Comparison of ENCODE assay signal across 27 cellular contexts in genomic region chr2:48427552-48427951, GRCh38.
"Had no signal": no experiment of that assay in that cellular context is flagged by ENCODE, and none has a peak within 500 bp of the region (broad histone marks: within the 10 kb centered on the region; RNA-seq: fewer than 3 reads in every experiment).

No MANE protein-coding gene starts in this region.

- H3K9me3 Mint-ChIP-seq: naive thymus-derived CD8-positive, alpha-beta T cell; nephron; neural progenitor cell; stimulated activated effector memory CD8-positive, alpha-beta T cell treated with anti-CD3 and anti-CD28 coated beads, Interleukin-12 subunit alpha, Interleukin-12 subunit beta, amount 100 ng/mL, for 72 hours; stimulated activated naive B cell treated with anti-CD40 and anti-IgM and Interleukin-4, amounts not matched to agents 10 μg/mL and 1 μg/mL and 100 μg/mL, for 72 hours; stimulated activated naive CD8-positive, alpha-beta T cell treated with anti-CD3 and anti-CD28 coated beads, Interleukin-15, Interleukin-2, amounts not matched to agents 100 ng/mL and 50 ng/mL, for 24 hours had no signal

- H3K9ac ChIP-seq: neural progenitor cell, parathyroid adenoma had no signal

- H3K27me3 ChIP-seq: neural progenitor cell, ovary, stomach, thyroid gland, tibial nerve, upper lobe of left lung, vagina had no signal

- H3K79me2 ChIP-seq: parathyroid adenoma had no signal

- H3K4me3 Mint-ChIP-seq: naive thymus-derived CD8-positive, alpha-beta T cell; nephron; neural progenitor cell; stimulated activated effector memory CD8-positive, alpha-beta T cell treated with anti-CD3 and anti-CD28 coated beads, Interleukin-12 subunit alpha, Interleukin-12 subunit beta, amount 100 ng/mL, for 72 hours; stimulated activated naive B cell treated with anti-CD40 and anti-IgM and Interleukin-4, amounts not matched to agents 10 μg/mL and 1 μg/mL and 100 μg/mL, for 72 hours; stimulated activated naive CD8-positive, alpha-beta T cell treated with anti-CD3 and anti-CD28 coated beads, Interleukin-15, Interleukin-2, amounts not matched to agents 100 ng/mL and 50 ng/mL, for 24 hours had no signal

- H3K27ac ChIP-seq: neural progenitor cell, ovary, parathyroid adenoma, psoas muscle, skin epidermis, stomach, thoracic aorta, thyroid gland, tibial nerve, upper lobe of left lung, vagina had no signal

- DNase-seq: naive thymus-derived CD8-positive, alpha-beta T cell; occipital lobe; ovary; psoas muscle; right cardiac atrium; stimulated activated CD4-positive, alpha-beta T cell treated with anti-CD3 and anti-CD28 coated beads, Interleukin-15, amount 100 ng/mL, for 24 hours; stimulated activated CD4-positive, alpha-beta T cell treated with anti-CD3 and anti-CD28 coated beads, Interleukin-2, amount 100 ng/mL, for 24 hours; stimulated activated CD4-positive, alpha-beta T cell treated with anti-CD3 and anti-CD28 coated beads, Interleukin-2, amount 100 ng/mL, for 48 hours; stimulated activated CD4-positive, alpha-beta T cell treated with anti-CD3 and anti-CD28 coated beads, Interleukin-4, amount 100 ng/mL, for 24 hours; stimulated activated naive B cell treated with anti-CD40 and anti-IgM and Interleukin-4, amounts not matched to agents 10 μg/mL and 1 μg/mL and 100 μg/mL, for 72 hours; stimulated activated naive CD4-positive, alpha-beta T cell treated with Interleukin-2 at 50 U/mL for 16 hours; stomach; thyroid gland; trophoblast cell; upper lobe of left lung had no signal

- ATAC-seq: naive thymus-derived CD8-positive, alpha-beta T cell; psoas muscle; right cardiac atrium; sciatic nerve; stimulated activated effector memory CD8-positive, alpha-beta T cell treated with anti-CD3 and anti-CD28 coated beads, Interleukin-12 subunit alpha, Interleukin-12 subunit beta, amount 100 ng/mL, for 72 hours; stimulated activated naive B cell treated with anti-CD40 and anti-IgM and Interleukin-4, amounts not matched to agents 10 μg/mL and 1 μg/mL and 100 μg/mL, for 72 hours had no signal

- FAIRE-seq: urothelium cell line had no signal

- H3K4me1 Mint-ChIP-seq: naive thymus-derived CD8-positive, alpha-beta T cell; stimulated activated naive B cell treated with anti-CD40 and anti-IgM and Interleukin-4, amounts not matched to agents 10 μg/mL and 1 μg/mL and 100 μg/mL, for 72 hours had no signal

- H3K4me2 ChIP-seq: neural progenitor cell had no signal

- H3K27me3 Mint-ChIP-seq: progenitor cell of endocrine pancreas; stimulated activated naive B cell treated with anti-CD40 and anti-IgM and Interleukin-4, amounts not matched to agents 10 μg/mL and 1 μg/mL and 100 μg/mL, for 72 hours; stimulated activated naive CD8-positive, alpha-beta T cell treated with anti-CD3 and anti-CD28 coated beads, Interleukin-15, Interleukin-2, amounts not matched to agents 100 ng/mL and 50 ng/mL, for 24 hours had no signal

- H3K27ac Mint-ChIP-seq: nephron; neural progenitor cell; progenitor cell of endocrine pancreas; stimulated activated effector memory CD8-positive, alpha-beta T cell treated with anti-CD3 and anti-CD28 coated beads, Interleukin-12 subunit alpha, Interleukin-12 subunit beta, amount 100 ng/mL, for 72 hours; stimulated activated naive B cell treated with anti-CD40 and anti-IgM and Interleukin-4, amounts not matched to agents 10 μg/mL and 1 μg/mL and 100 μg/mL, for 72 hours; stimulated activated naive CD8-positive, alpha-beta T cell treated with anti-CD3 and anti-CD28 coated beads, Interleukin-15, Interleukin-2, amounts not matched to agents 100 ng/mL and 50 ng/mL, for 24 hours had no signal

- H3K4me3 ChIP-seq: neural progenitor cell, ovary, psoas muscle, skin epidermis, stomach, thoracic aorta, thyroid gland, tibial nerve, upper lobe of left lung, vagina had no signal

- H2AFZ ChIP-seq: parathyroid adenoma had no signal

- H3K36me3 ChIP-seq: neural progenitor cell, ovary, stomach, thoracic aorta, thyroid gland, tibial nerve, upper lobe of left lung, vagina had no signal

- H3K36me3 Mint-ChIP-seq: naive thymus-derived CD8-positive, alpha-beta T cell; neural progenitor cell; stimulated activated effector memory CD8-positive, alpha-beta T cell treated with anti-CD3 and anti-CD28 coated beads, Interleukin-12 subunit alpha, Interleukin-12 subunit beta, amount 100 ng/mL, for 72 hours; stimulated activated naive B cell treated with anti-CD40 and anti-IgM and Interleukin-4, amounts not matched to agents 10 μg/mL and 1 μg/mL and 100 μg/mL, for 72 hours had no signal

- H3K9me3 ChIP-seq: ovary, psoas muscle, stomach, thoracic aorta, thyroid gland, tibial nerve, upper lobe of left lung, vagina had no signal

- H3K4me1 ChIP-seq: neural progenitor cell, parathyroid adenoma, psoas muscle, thyroid gland, tibial nerve, upper lobe of left lung, vagina had no signal
